ENCODE assay signal across 8 cellular contexts in the genomic region with DNA sequence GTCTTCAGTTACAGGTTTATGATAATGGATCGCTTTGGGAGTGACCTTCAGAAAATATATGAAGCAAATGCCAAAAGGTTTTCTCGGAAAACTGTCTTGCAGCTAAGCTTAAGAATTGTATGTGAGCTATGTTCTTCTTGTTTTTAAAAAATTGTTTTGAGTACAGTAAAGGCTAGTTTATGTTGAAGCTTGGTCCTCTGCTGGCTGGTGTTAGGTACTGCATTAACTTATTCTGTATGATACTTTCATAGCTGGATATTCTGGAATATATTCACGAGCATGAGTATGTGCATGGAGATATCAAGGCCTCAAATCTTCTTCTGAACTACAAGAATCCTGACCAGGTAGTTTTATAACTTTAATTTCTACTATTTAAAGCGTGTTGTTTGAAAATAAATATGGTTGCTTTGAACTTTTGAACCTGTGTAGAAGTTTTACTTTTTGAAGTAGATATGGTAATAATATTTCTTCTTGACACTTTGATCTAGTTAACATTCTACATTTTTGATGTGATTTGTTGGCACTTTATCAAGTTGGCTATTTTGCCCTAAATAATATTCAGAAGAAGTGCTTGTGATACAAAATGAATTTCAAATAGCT. TPM values are rescaled to one million over a fixed set of nuclear protein-coding genes. Genes with fewer than 3 reads are reported as not detected.
DNase-seq lines count a peak whose midpoint lies in the region; ATAC-seq and TF ChIP-seq lines count a peak whose summit lies in the region.

No MANE protein-coding gene starts in this region.

- in situ Hi-C loops in Panc1 (cut with HindIII; ENCODE audit: low pct_unique_long_range_greater_than_20kb, low sequenced_read_pairs) = no loop called here

- no peak for TF ChIP-seq EP300 in ovary (IDR thresholded peaks at IDR 0.05)

- H3K36me3 ChIP-seq in Panc1 (ENCODE audit: control insufficient read depth, insufficient read depth, low read length) = peaks cover 2% of the 10 kb centered on the region; the same call in 1 of the 2 replicates
- no peaks in the 10 kb centered on the region for H3K36me3 ChIP-seq in ovary

- peaks cover 2% of the 10 kb centered on the region for H3K36me3 Mint-ChIP-seq in endothelial cell (ENCODE audit: low read depth, unreplicated experiment)

- H3K9me3 Mint-ChIP-seq in endothelial cell (ENCODE audit: unreplicated experiment) = no peaks in the 10 kb centered on the region

- no TSS peak for BruUV-seq in Panc1 (replicated peaks; lab: Mats Ljungman, UMichigan)

- 16 to 31% (median 20%) methylated on average over 4 of the region's 4 CpGs for WGBS in ovary, 3 donors

- H3K4me3 ChIP-seq in GM12864 (ENCODE audit: low read depth, low read length) (no peak overlapping the region), Panc1 (ENCODE audit: low read depth in 2 of 2, low read length in 2 of 2) (no peak overlapping the region), ovary (no peak overlapping the region)

- no peak overlapping the region for H3K27ac Mint-ChIP-seq in endothelial cell (ENCODE audit: unreplicated experiment)

- peak; percentile 78 for ATAC-seq in HG03378 (IDR thresholded peaks at IDR 0.05; ENCODE audit: unreplicated experiment)
- ATAC-seq in Panc1 = no peak
- ATAC-seq in HG03460 (IDR thresholded peaks at IDR 0.05; ENCODE audit: unreplicated experiment) = no peak

- intact Hi-C loops in Panc1 (cut with micrococcal nuclease; ENCODE audit: unreplicated experiment) (no loop called here), ovary (cut with DNase I) (no loop called here)

- no peak overlapping the region for H3K4me3 Mint-ChIP-seq in endothelial cell (ENCODE audit: unreplicated experiment)

- TF ChIP-seq POLR2A in ovary (IDR thresholded peaks at IDR 0.05) = no peak

- H3K4me1 Mint-ChIP-seq in endothelial cell (ENCODE audit: unreplicated experiment) = peaks cover 3% of the 10 kb centered on the region

- H3K9me3 ChIP-seq in Panc1 (ENCODE audit: control insufficient read depth, insufficient read depth, low read depth, low read length) = no peaks in the 10 kb centered on the region
- no peaks in the 10 kb centered on the region for H3K9me3 ChIP-seq in ovary

- CTCF ChIA-PET in Panc1 (lab: Charles Lee) = interaction anchor here (1.0 kb wide), 2 partner anchors 10 to 112 kb away, joined by 3 to 4 read pairs; no protein-coding TSS in a partner anchor

- H3K27ac ChIP-seq in Panc1 (ENCODE audit: low read length) (no peak overlapping the region), ovary (no peak overlapping the region)

- DNase-seq in AG09319 (ENCODE audit: extremely low read depth, low read depth) (peak; percentile 23), GM12864 (ENCODE audit: low read depth) (peak; percentile 13), Panc1 (ENCODE audit: low read depth, low spot score) (peak; percentile 7), endothelial cell (ENCODE audit: low spot score) (peak; percentile 8), ovary (no peak)
- DNase-seq in activated T-cell treated with anti-CD3 and anti-CD28 coated beads, Interleukin-2, amount 50 U/mL, for 48 hours = no peak

- H3K4me1 ChIP-seq in Panc1 (ENCODE audit: control insufficient read depth, insufficient read depth, low read length) = no peaks in the 10 kb centered on the region
- H3K4me1 ChIP-seq in ovary (ENCODE audit: insufficient read depth) = no peaks in the 10 kb centered on the region

- peak; percentile 78 for TF ChIP-seq CTCF in AG09319 (IDR thresholded peaks at IDR 0.05; ENCODE audit: low read depth, low read length)
- TF ChIP-seq CTCF in GM12864 (IDR thresholded peaks at IDR 0.05; ENCODE audit: low read depth, low read length, missing control alignments) = peak; percentile 69
- peak; percentile 67; the same call in 1 of the 2 replicates for TF ChIP-seq CTCF in Panc1 (IDR thresholded peaks at IDR 0.05)
- peak; percentile 98 for TF ChIP-seq CTCF in endothelial cell (IDR thresholded peaks at IDR 0.05; ENCODE audit: unreplicated experiment)
- TF ChIP-seq CTCF in ovary (IDR thresholded peaks at IDR 0.05) = peak in 2 of 3 donors; percentile 13 to 30

- no peaks in the 10 kb centered on the region for H3K27me3 Mint-ChIP-seq in endothelial cell (ENCODE audit: unreplicated experiment)

- H3K27me3 ChIP-seq in Panc1 (ENCODE audit: control insufficient read depth, insufficient read depth, low read length) (no peaks in the 10 kb centered on the region), ovary (no peaks in the 10 kb centered on the region)

- POLR2A ChIA-PET in Panc1 (lab: Charles Lee) = no interaction called here

RNA-seq across cellular contexts. Expression of gene VRK1, which starts 55.7 kb away (rescaled TPM):
- 26.5 TPM for total RNA-seq in Panc1 (2021; ENCODE audit: unreplicated experiment)
- 9.9 TPM for polyA plus RNA-seq in Panc1 (2012; ENCODE audit: insufficient read length)
- 32.0 TPM for total RNA-seq in endothelial cell (ENCODE audit: unreplicated experiment)
- 10 to 100 TPM; 10.9 to 31.7 (median 20.9) TPM for total RNA-seq in ovary
- 1 to 10 TPM; 7.8 to 8.7 TPM for polyA plus RNA-seq in ovary

Comparison
In these comparisons a context has a peak if more than half of its experiments do, and no peak if none do; other contexts are left out.
1. DNase-seq: peak in AG09319 (single experiment), GM12864 (single experiment), Panc1 (single experiment) and endothelial cell (single experiment); none in ovary (0 of 5) and activated T-cell treated with anti-CD3 and anti-CD28 coated beads, Interleukin-2, amount 50 U/mL, for 48 hours (0 of 2).
2. CTCF ChIP-seq: peak in every context shown above with its lines; median percentile 98 in endothelial cell; 78 in AG09319; 69 in GM12864; 67 in Panc1; 22 in ovary.